Comparison of ENCODE assay signal across 29 cellular contexts in the genomic region with DNA sequence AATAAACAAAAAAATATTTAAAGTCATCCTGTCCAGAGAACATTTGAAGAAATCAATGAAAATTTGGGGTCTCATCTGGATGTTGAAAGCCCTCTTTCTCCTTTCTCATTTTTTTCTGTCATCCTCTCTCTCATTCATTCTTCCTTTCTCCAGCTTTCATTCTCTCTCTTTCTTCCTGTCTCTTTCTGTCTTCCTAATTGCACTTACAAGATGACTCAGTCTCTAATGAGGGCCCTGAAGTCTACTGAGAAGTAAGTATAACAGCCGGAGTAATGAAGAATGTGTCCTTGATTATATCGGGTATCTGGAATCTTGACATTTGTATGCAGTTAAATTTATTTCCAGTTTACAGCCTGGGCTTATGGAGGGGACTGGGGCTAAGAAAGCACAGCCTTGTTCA.
"Had no signal": no experiment of that assay in that cellular context is flagged by ENCODE, and none has a peak within 500 bp of the region (broad histone marks: within the 10 kb centered on the region; RNA-seq: fewer than 3 reads in every experiment).

No MANE protein-coding gene starts in this region.

- H3K27ac ChIP-seq: breast epithelium had no signal

- DNase-seq: activated B cell treated with CpG ODN at 0.5 μM for 24 hours; activated CD4-positive, alpha-beta memory T cell treated with anti-CD3 and anti-CD28 coated beads for 36 hours; activated CD4-positive, alpha-beta T cell treated with anti-CD3 and anti-CD28 coated beads for 1 hour; activated CD4-positive, alpha-beta T cell treated with anti-CD3 and anti-CD28 coated beads, Interleukin-2, amount 10 ng/mL, durations not matched to agents 24 days and 14 days; activated CD8-positive, alpha-beta memory T cell treated with anti-CD3 and anti-CD28 coated beads, Interleukin-2, amount 50 U/mL, for 4 hours; activated gamma-delta T cell treated with Interleukin-2 at 50 U/mL for 16 hours; activated naive CD4-positive, alpha-beta T cell treated with anti-CD3 and anti-CD28 coated beads, Interleukin-2, amount 10 ng/mL, durations not matched to agents 7 days and 5 days; activated naive CD8-positive, alpha-beta T cell treated with anti-CD3 and anti-CD28 coated beads for 36 hours; activated T-cell treated with anti-CD3 and anti-CD28 coated beads, Interleukin-2, amount 50 U/mL, for 72 hours; anterior cingulate cortex; caudate nucleus; KG1; MV-4-11; NCI-H1092 treated with DMSO at 0.1 percent for 48 hours; NCI-H1417 treated with DMSO at 0.1 percent for 48 hours; NCI-H1694 treated with DMSO at 0.1 percent for 48 hours; NCI-H2029 treated with DMSO at 0.1 percent for 48 hours; NCI-H345; NCI-H510A; NCI-H526 treated with DMSO at 0.1 percent for 48 hours; NCI-H82; NK-92 treated with Interleukin-12 subunit alpha and Interleukin-12 subunit beta, amount 100 ng/mL, for 24 hours; OCI-M1; RPMI8226; T-helper 17 cell; T1000 had no signal

- ATAC-seq: activated T-cell treated with anti-CD3 and anti-CD28 coated beads, Interleukin-2, amount 50 U/mL, for 72 hours; Panc1; Right ventricle myocardium inferior; T-helper 17 cell had no signal

- H3K4me1 ChIP-seq: breast epithelium had no signal

- H3K4me3 ChIP-seq: breast epithelium had no signal

- H3K36me3 ChIP-seq: breast epithelium had no signal

- H3K27me3 ChIP-seq: breast epithelium had no signal
